In the genomic region with DNA sequence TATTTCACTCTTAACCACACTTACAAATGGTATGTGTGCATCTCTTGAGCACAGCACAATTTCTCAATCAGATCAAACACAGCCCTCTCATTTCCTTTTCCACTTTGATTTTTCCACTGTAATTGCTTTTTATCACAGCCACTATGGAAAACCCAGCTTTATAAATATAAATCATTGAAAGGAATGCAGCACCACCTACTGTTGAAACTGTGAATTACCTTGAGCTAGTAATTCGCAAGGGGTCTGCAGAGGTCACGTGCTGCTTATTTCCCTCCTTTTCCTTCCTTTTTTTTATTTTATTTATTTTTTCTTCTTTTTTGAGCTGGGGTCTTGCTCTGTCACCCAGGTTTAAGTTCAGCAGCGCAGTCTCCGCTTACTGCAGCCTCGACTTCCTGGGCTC, we compare ENCODE assay signal across 8 cellular contexts.
DNase-seq lines count a peak whose midpoint lies in the region; ATAC-seq and TF ChIP-seq lines count a peak whose summit lies in the region.

No MANE protein-coding gene starts in this region.

- peaks cover 12% of the 10 kb centered on the region for H3K4me1 Mint-ChIP-seq in glutamatergic neuron (ENCODE audit: low read depth, unreplicated experiment)
- no peaks in the 10 kb centered on the region for H3K4me1 Mint-ChIP-seq in T-cell
- H3K4me1 Mint-ChIP-seq in activated T-cell treated with anti-CD3 and anti-CD28 coated beads, Interleukin-2, amount 50 U/mL, for 24 hours (ENCODE audit: low read depth), result no peaks in the 10 kb centered on the region

- in situ Hi-C loops in GM13977 (cut with MboI; ENCODE audit: low pct_unique_long_range_greater_than_20kb, low sequenced_read_pairs, unreplicated experiment), result no loop called here

- POLR2A ChIA-PET in AG04449 (lab: Yijun Ruan, JAX) (no interaction called here), T-cell (lab: Charles Lee) (no interaction called here)

- H3K36me3 Mint-ChIP-seq in glutamatergic neuron (ENCODE audit: unreplicated experiment) (no peaks in the 10 kb centered on the region), T-cell (no peaks in the 10 kb centered on the region)
- H3K36me3 Mint-ChIP-seq in activated T-cell treated with anti-CD3 and anti-CD28 coated beads, Interleukin-2, amount 50 U/mL, for 24 hours (ENCODE audit: low read depth), result no peaks in the 10 kb centered on the region

- H3K4me3 Mint-ChIP-seq in glutamatergic neuron (ENCODE audit: unreplicated experiment), result no peak overlapping the region
- H3K4me3 Mint-ChIP-seq in T-cell, result no peak overlapping the region
- no peak overlapping the region for H3K4me3 Mint-ChIP-seq in activated T-cell treated with anti-CD3 and anti-CD28 coated beads, Interleukin-2, amount 50 U/mL, for 24 hours

- H3K4me3 ChIP-seq in AG04449 (ENCODE audit: low read depth, low read length), result no peak overlapping the region

- DNase-seq in AG04449 (ENCODE audit: low read depth, low spot score) (no peak), GM13977 (ENCODE audit: low spot score) (no peak), RPMI8226 (peak; percentile 3), glutamatergic neuron (no peak), T-cell (no peak), GOT3 (lab: John Stamatoyannopoulos, UW) (no peak)
- DNase-seq in activated T-cell treated with anti-CD3 and anti-CD28 coated beads, Interleukin-2, amount 50 U/mL, for 24 hours, result no peak

- H3K27me3 Mint-ChIP-seq in glutamatergic neuron (ENCODE audit: unreplicated experiment) (peaks cover 3% of the 10 kb centered on the region), T-cell (no peaks in the 10 kb centered on the region)
- H3K27me3 Mint-ChIP-seq in activated T-cell treated with anti-CD3 and anti-CD28 coated beads, Interleukin-2, amount 50 U/mL, for 24 hours, result no peaks in the 10 kb centered on the region

- H3K27ac Mint-ChIP-seq in glutamatergic neuron (ENCODE audit: unreplicated experiment), result no peak overlapping the region
- no peak overlapping the region for H3K27ac Mint-ChIP-seq in T-cell
- H3K27ac Mint-ChIP-seq in activated T-cell treated with anti-CD3 and anti-CD28 coated beads, Interleukin-2, amount 50 U/mL, for 24 hours, result no peak overlapping the region

- H3K9me3 Mint-ChIP-seq in glutamatergic neuron (ENCODE audit: unreplicated experiment) (no peaks in the 10 kb centered on the region), T-cell (no peaks in the 10 kb centered on the region)
- H3K9me3 Mint-ChIP-seq in activated T-cell treated with anti-CD3 and anti-CD28 coated beads, Interleukin-2, amount 50 U/mL, for 24 hours, result no peaks in the 10 kb centered on the region

- TF ChIP-seq CTCF in AG04449 (IDR thresholded peaks at IDR 0.05; ENCODE audit: insufficient read depth, low read length, missing control alignments) (peak; percentile 22), GM13977 (IDR thresholded peaks at IDR 0.05; ENCODE audit: extremely low read depth, insufficient read depth, missing control alignments) (peak; percentile 56), glutamatergic neuron (IDR thresholded peaks at IDR 0.05; ENCODE audit: partially characterized antibody, unreplicated experiment) (peak; percentile 91)

- CTCF ChIA-PET in AG04449 (lab: Yijun Ruan, JAX), result interaction anchor here (0.7 to 2.3 kb wide), 12 partner anchors 10 to 152 kb away, joined by 3 to 8 read pairs (median 4); no protein-coding TSS in a partner anchor
- CTCF ChIA-PET in T-cell (lab: Charles Lee), result interaction anchor here in 1 of 2 donors (1.3 kb wide), 1 partner anchor 10 kb away, joined by 3 read pairs; no protein-coding TSS in a partner anchor

- ATAC-seq in T-cell (replicated peaks in 1 of 4), result no peak
- ATAC-seq in HG03139 (IDR thresholded peaks at IDR 0.05; ENCODE audit: unreplicated experiment), result no peak

Comparison
In these comparisons a context has a peak if more than half of its experiments do, and no peak if none do; other contexts are left out.
1. CTCF ChIP-seq: peak in every context shown above with its lines; median percentile 91 in glutamatergic neuron; 56 in GM13977; 22 in AG04449.